8 cellular contexts compared by ENCODE assay signal in the genomic region with DNA sequence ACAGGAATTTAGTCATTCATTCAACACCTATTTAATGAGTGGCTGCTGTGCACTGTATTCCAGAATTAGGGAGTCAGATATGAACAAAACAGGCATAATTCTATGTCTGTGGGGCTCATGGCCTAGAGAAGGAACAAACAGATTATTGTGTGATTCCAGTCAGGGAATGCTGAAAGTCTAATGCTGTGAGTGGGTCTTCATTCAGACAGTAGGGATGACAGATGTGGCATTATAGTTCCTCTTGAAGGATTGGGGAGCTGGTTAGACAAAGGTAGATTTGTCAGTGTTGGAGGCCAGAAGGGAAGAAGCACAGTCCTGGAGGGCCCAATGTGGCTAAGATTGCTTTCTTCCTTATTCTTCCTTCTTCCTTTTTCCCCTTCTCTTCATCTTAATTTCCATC.
"Had no signal": no experiment of that assay in that cellular context is flagged by ENCODE, and none has a peak within 500 bp of the region (broad histone marks: within the 10 kb centered on the region; RNA-seq: fewer than 3 reads in every experiment).

No MANE protein-coding gene starts in this region.

- H2AFZ ChIP-seq: GM23248 had no signal

- H3K27ac ChIP-seq: GM23248, HL-60 had no signal

- H3K4me3 ChIP-seq: GM23248, HAP-1, K562 had no signal

- H3K9ac ChIP-seq: GM23248 had no signal

- H3K4me3 Mint-ChIP-seq: HFFc6 had no signal

- H3K27ac Mint-ChIP-seq: HFFc6 had no signal

- H3K9me3 ChIP-seq: HAP-1 had no signal

- H3K4me1 ChIP-seq: HAP-1 had no signal

- H3K36me3 ChIP-seq: HAP-1 had no signal

- DNase-seq: GM23248, GOT3, H7, HFFc6, IMR-90 had no signal
